In the genomic region with DNA sequence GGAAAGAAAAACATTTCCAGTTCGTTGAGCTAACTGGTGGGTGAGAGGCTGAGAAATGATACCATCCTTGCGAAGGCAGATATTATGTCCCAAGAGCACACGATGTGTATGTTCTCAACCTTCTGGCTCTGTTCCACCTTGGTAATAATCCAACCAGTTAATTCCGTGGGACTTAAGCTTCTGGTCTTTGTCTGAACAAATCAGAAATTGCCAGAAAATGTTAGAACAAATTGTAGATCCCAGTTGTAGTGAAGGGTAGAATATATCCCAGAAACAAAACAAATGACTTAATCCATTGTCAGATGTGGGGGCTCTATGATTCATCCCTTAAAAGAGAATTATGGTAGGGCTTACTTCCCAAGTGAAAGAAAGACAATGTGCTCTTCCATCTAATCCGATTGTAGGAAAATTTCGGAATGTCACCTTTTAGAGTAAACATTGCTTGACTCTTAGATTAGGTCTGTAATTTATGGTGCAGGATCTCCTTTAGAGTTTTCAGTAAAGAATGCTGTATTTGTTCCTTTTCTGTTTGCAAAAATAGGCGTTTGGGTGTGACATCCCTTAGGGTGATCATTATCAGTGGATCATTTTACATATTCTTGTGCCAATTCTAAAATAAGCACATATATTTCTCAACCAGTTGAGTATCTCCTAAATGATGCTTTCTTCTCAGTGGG, we compare ENCODE assay signal across 8 cellular contexts.
A peak's percentile ranks its signal among the peaks of the same experiment; 100 is the strongest.
DNase-seq lines count a peak whose midpoint lies in the region; ATAC-seq and TF ChIP-seq lines count a peak whose summit lies in the region.

No MANE protein-coding gene starts in this region.

- peak overlapping the region; percentile 77 for H3K4me3 Mint-ChIP-seq in osteocyte (ENCODE audit: unreplicated experiment)

- peak overlapping the region; percentile 100 for H3K27ac ChIP-seq in RWPE2 (ENCODE audit: poor library complexity, severe bottlenecking)

- no peaks in the 10 kb centered on the region for H3K27me3 ChIP-seq in RWPE2 (ENCODE audit: insufficient read depth, poor library complexity, severe bottlenecking)

- TF ChIP-seq CTCF in RWPE2 (IDR thresholded peaks at IDR 0.05; ENCODE audit: poor library complexity, severe bottlenecking) (no peak), osteocyte (IDR thresholded peaks at IDR 0.05) (no peak)

- H3K4me1 ChIP-seq in RWPE2 (ENCODE audit: insufficient read depth, poor library complexity, severe bottlenecking), result peaks cover 38% of the 10 kb centered on the region

- peak; percentile 95 for DNase-seq in GM04504 (ENCODE audit: low read depth)
- DNase-seq in RWPE2 (ENCODE audit: low spot score), result peak; percentile 27
- no peak for DNase-seq in osteocyte (ENCODE audit: extremely low spot score, unreplicated experiment)
- no peak for DNase-seq in HPDE6-E6E7 (ENCODE audit: extremely low spot score)
- DNase-seq in KBM-7, result no peak
- no peak for DNase-seq in central memory CD4-positive, alpha-beta T cell

- H3K9me3 Mint-ChIP-seq in osteocyte (ENCODE audit: unreplicated experiment), result no peaks in the 10 kb centered on the region

- H3K36me3 Mint-ChIP-seq in osteocyte (ENCODE audit: unreplicated experiment), result no peaks in the 10 kb centered on the region

- H3K36me3 ChIP-seq in RWPE2 (ENCODE audit: low read depth), result no peaks in the 10 kb centered on the region

- H3K27ac Mint-ChIP-seq in osteocyte (ENCODE audit: unreplicated experiment), result peak overlapping the region; percentile 99

- no peaks in the 10 kb centered on the region for H3K9me3 ChIP-seq in RWPE2 (ENCODE audit: severe bottlenecking)

- in situ Hi-C loops in KBM-7 (cut with MboI; ENCODE audit: low pct_unique_long_range_greater_than_20kb, low sequenced_read_pairs), result no loop called here

- no peak overlapping the region for H3K4me3 ChIP-seq in RWPE2 (ENCODE audit: severe bottlenecking)

- ATAC-seq in RWPE2 (ENCODE audit: low read depth) (peak; percentile 50), esophagus mucosa (peak; percentile 48), GM18520 (IDR thresholded peaks at IDR 0.05; ENCODE audit: unreplicated experiment) (no peak)

- peaks cover 61% of the 10 kb centered on the region for H3K4me1 Mint-ChIP-seq in osteocyte (ENCODE audit: unreplicated experiment)

- no peaks in the 10 kb centered on the region for H3K27me3 Mint-ChIP-seq in osteocyte (ENCODE audit: unreplicated experiment)

Comparison
In these comparisons a context has a peak if more than half of its experiments do, and no peak if none do; other contexts are left out.
1. DNase-seq: peak in GM04504 (single experiment) and RWPE2 (single experiment); none in osteocyte (single experiment), HPDE6-E6E7 (single experiment), KBM-7 (single experiment) and central memory CD4-positive, alpha-beta T cell (single experiment).